15 cellular contexts compared by ENCODE assay signal in genomic region chr1:182584746-182585145, GRCh38. TPM values are rescaled to one million over a fixed set of nuclear protein-coding genes. Genes with fewer than 3 reads are reported as not detected.
DNase-seq lines count a peak whose midpoint lies in the region; ATAC-seq and TF ChIP-seq lines count a peak whose summit lies in the region.
"Had no signal": no experiment of that assay in that cellular context is flagged by ENCODE, and none has a peak within 500 bp of the region (broad histone marks: within the 10 kb centered on the region; RNA-seq: fewer than 3 reads in every experiment).

No MANE protein-coding gene starts in this region.

- H3K4me2 ChIP-seq in BLaER1, result peak overlapping the region; percentile 6; the same call in 1 of the 2 replicates

- POLR2A ChIA-PET in CD8-positive, alpha-beta T cell (lab: Charles Lee), result interaction anchor here (0.6 kb wide), 1 partner anchor 317 kb away, joined by 3 read pairs; no protein-coding TSS in a partner anchor

- no peaks in the 10 kb centered on the region for H3K27me3 Mint-ChIP-seq in CD8-positive, alpha-beta T cell (ENCODE audit: low read depth)
- H3K27me3 Mint-ChIP-seq in activated T-helper 17 cell treated with anti-CD3 and anti-CD28 coated beads, Interleukin-2, amount 50 U/mL, for 72 hours, result no peaks in the 10 kb centered on the region
- H3K27me3 Mint-ChIP-seq in memory B cell, result no peaks in the 10 kb centered on the region

- intact Hi-C loops in CD8-positive, alpha-beta T cell (cut with DNase I, micrococcal nuclease), result loop anchor here (5.0 kb wide), 6 partner anchors 253 to 1952 kb away; partner anchors contain the start of genes DHX9 (in 1 of the 2), SMG7 (in 1 of the 2) and XPR1 (in 1 of the 2)

- peaks cover 76% of the 10 kb centered on the region for H3K4me1 Mint-ChIP-seq in CD8-positive, alpha-beta T cell (ENCODE audit: low read depth)
- H3K4me1 Mint-ChIP-seq in activated T-helper 17 cell treated with anti-CD3 and anti-CD28 coated beads, Interleukin-2, amount 50 U/mL, for 72 hours, result peaks cover 34% of the 10 kb centered on the region
- peaks cover 50% of the 10 kb centered on the region for H3K4me1 Mint-ChIP-seq in memory B cell

- H3K4me3 ChIP-seq in BLaER1, result no peak overlapping the region
- H3K4me3 ChIP-seq in CD8-positive, alpha-beta T cell (ENCODE audit: low read depth, low read length), result no peak overlapping the region

- DNase-seq in CD8-positive, alpha-beta T cell, result no peak
- DNase-seq in memory B cell (ENCODE audit: low spot score in 2 of 2) (no peak), HPDE6-E6E7 (ENCODE audit: extremely low spot score) (no peak), NOMO-1 treated with dmso at 0.1 percent for 144 hours (lab: John Stamatoyannopoulos, UW; ENCODE audit: unreplicated experiment) (no peak)
- DNase-seq: GDM1, Kasumi-1, NCI-H1105, NCI-H1694, NCI-H2227 treated with DMSO at 0.1 percent for 48 hours, NCI-H524 treated with DMSO at 0.1 percent for 48 hours, SHP77 had no signal

- peaks cover 39% of the 10 kb centered on the region for H3K4me1 ChIP-seq in BLaER1
- peaks cover 58% of the 10 kb centered on the region for H3K4me1 ChIP-seq in CD8-positive, alpha-beta T cell (ENCODE audit: insufficient read depth, low read length)

- H3K9ac ChIP-seq in BLaER1, result no peak overlapping the region

- H3K27ac Mint-ChIP-seq in CD8-positive, alpha-beta T cell, result no peak overlapping the region
- peak overlapping the region; percentile 1 for H3K27ac Mint-ChIP-seq in activated T-helper 17 cell treated with anti-CD3 and anti-CD28 coated beads, Interleukin-2, amount 50 U/mL, for 72 hours
- no peak overlapping the region for H3K27ac Mint-ChIP-seq in memory B cell

- peaks cover 6% of the 10 kb centered on the region for H3K9me3 ChIP-seq in BLaER1
- no peaks in the 10 kb centered on the region for H3K9me3 ChIP-seq in CD8-positive, alpha-beta T cell (ENCODE audit: low read length)

- ATAC-seq in CD8-positive, alpha-beta T cell, result no peak
- no peak for ATAC-seq in activated T-helper 17 cell treated with anti-CD3 and anti-CD28 coated beads, Interleukin-2, amount 50 U/mL, for 72 hours (replicated peaks)
- ATAC-seq in memory B cell (ENCODE audit: low read depth), result no peak
- ATAC-seq in HG03571 (IDR thresholded peaks at IDR 0.05; ENCODE audit: unreplicated experiment), result no peak
- ATAC-seq: SK-N-SH treated with all-trans-retinoic acid at 6 μM for 48 hours had no signal

- peak overlapping the region; percentile 63 for H3K4me3 Mint-ChIP-seq in CD8-positive, alpha-beta T cell
- peak overlapping the region; percentile 35 for H3K4me3 Mint-ChIP-seq in activated T-helper 17 cell treated with anti-CD3 and anti-CD28 coated beads, Interleukin-2, amount 50 U/mL, for 72 hours
- peak overlapping the region; percentile 35 for H3K4me3 Mint-ChIP-seq in memory B cell

- no peaks in the 10 kb centered on the region for H3K27me3 ChIP-seq in BLaER1
- H3K27me3 ChIP-seq in CD8-positive, alpha-beta T cell (ENCODE audit: insufficient read depth, low read length), result no peaks in the 10 kb centered on the region

- peaks cover 84% of the 10 kb centered on the region for H3K36me3 Mint-ChIP-seq in CD8-positive, alpha-beta T cell
- H3K36me3 Mint-ChIP-seq in activated T-helper 17 cell treated with anti-CD3 and anti-CD28 coated beads, Interleukin-2, amount 50 U/mL, for 72 hours (ENCODE audit: low read depth), result peaks cover 47% of the 10 kb centered on the region
- peaks cover 44% of the 10 kb centered on the region for H3K36me3 Mint-ChIP-seq in memory B cell

- no peak for TF ChIP-seq CTCF in CD8-positive, alpha-beta T cell (IDR thresholded peaks at IDR 0.05)

- no peak overlapping the region for H3K27ac ChIP-seq in BLaER1
- H3K27ac ChIP-seq in CD8-positive, alpha-beta T cell (ENCODE audit: low read depth, low read length), result no peak overlapping the region

- no peaks in the 10 kb centered on the region for H4K20me1 ChIP-seq in BLaER1

- H3K9me3 Mint-ChIP-seq in CD8-positive, alpha-beta T cell, result no peaks in the 10 kb centered on the region
- no peaks in the 10 kb centered on the region for H3K9me3 Mint-ChIP-seq in activated T-helper 17 cell treated with anti-CD3 and anti-CD28 coated beads, Interleukin-2, amount 50 U/mL, for 72 hours
- no peaks in the 10 kb centered on the region for H3K9me3 Mint-ChIP-seq in memory B cell

- CTCF ChIA-PET in CD8-positive, alpha-beta T cell (lab: Charles Lee), result interaction anchor here (5.1 kb wide), 1 partner anchor 11 kb away, joined by 28 read pairs; no protein-coding TSS in a partner anchor

- H3K36me3 ChIP-seq in BLaER1, result peaks cover 68% of the 10 kb centered on the region
- H3K36me3 ChIP-seq in CD8-positive, alpha-beta T cell (ENCODE audit: insufficient read depth, low read length), result peaks cover 29% of the 10 kb centered on the region

RNA-seq across cellular contexts. Expression of gene RNASEL, which starts 4.3 kb away (rescaled TPM):
- total RNA-seq in CD8-positive, alpha-beta T cell, result 1 to 10 TPM; 1.5 to 1.7 TPM
- 1 to 10 TPM; 2.7 to 8.4 TPM for total RNA-seq in activated T-helper 17 cell treated with anti-CD3 and anti-CD28 coated beads, Interleukin-2, amount 50 U/mL, for 72 hours

RNA-seq across cellular contexts. Expression of gene RGS16, which starts 19.4 kb away (rescaled TPM):
- total RNA-seq in CD8-positive, alpha-beta T cell, result 10 to 100 TPM; 11.6 to 12.0 TPM
- 10 to 100 TPM in 1 of 2 donors, 1 to 10 TPM in 1; 9.7 to 32.1 TPM for total RNA-seq in activated T-helper 17 cell treated with anti-CD3 and anti-CD28 coated beads, Interleukin-2, amount 50 U/mL, for 72 hours
